ENCODE assay signal across 8 cellular contexts in the genomic region with DNA sequence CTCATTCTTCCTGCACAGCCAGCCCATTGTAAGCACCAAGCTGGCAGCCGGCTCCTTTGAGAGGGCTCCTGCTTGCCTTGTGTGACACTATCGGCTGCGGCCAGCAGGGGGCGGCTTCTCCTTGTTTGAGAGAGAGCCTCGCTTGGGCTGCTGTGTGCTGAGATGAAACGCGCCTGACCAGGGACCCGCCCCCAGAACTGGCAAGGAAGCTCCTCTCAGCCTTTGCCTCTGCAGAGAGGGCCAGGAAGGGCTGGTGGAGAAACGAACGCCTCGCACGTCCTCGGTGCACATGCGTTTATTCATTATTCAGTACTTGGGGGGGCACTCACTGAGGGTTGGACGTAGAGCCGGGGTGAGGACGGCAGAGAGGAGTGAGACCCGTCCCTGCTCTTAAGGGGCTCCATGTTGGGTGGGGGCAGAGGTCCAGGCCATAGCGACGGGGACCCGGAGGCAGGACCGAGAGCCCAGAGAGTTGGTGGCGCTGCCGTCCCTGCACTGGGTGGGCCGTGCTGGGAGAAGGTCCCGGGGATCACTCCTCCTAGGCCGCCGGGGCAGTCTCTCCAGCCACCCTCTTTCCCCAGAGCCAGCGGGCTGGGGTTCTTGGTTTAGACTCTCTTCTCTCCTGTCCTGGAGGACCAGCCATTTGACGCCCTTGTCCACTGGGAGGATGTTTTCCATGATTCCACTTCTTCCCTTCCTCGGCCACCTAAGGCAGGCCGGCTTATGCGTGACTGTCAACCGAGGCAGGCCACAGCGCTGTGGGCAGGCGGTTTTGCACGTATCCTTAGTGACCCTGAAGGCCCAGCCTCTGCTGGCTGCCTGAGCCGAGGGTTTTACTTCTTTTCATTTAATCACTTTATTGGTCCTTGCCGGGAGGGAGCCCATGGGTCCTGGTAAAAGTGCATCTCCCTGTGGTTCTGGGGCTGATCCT.
DNase-seq lines count a peak whose midpoint lies in the region; ATAC-seq and TF ChIP-seq lines count a peak whose summit lies in the region.

No MANE protein-coding gene starts in this region.

- H3K56ac ChIP-seq in IMR-90 (ENCODE audit: extremely low read depth, insufficient read depth, low read length), result no peak overlapping the region

- H3K36me3 ChIP-seq in IMR-90 (ENCODE audit: control insufficient read depth, insufficient read depth, low read length), result no peaks in the 10 kb centered on the region
- no peaks in the 10 kb centered on the region for H3K36me3 ChIP-seq in mucosa of stomach (ENCODE audit: control insufficient read depth, insufficient read depth, low read length)

- WGBS in IMR-90 (ENCODE audit: extremely low coverage in 2 of 2, insufficient read length in 1 of 2), 2 experiments, result 37% methylated on average over 6 of the region's 39 CpGs; no CpG with 5 or more reads in 1 of the 2 experiments

- no peak overlapping the region; the same call in 1 of the 2 replicates for H3K14ac ChIP-seq in IMR-90 (replicated peaks; ENCODE audit: low read depth, low read length)

- H2BK5ac ChIP-seq in IMR-90 (ENCODE audit: low read depth, low read length, poor library complexity, severe bottlenecking), result no peak overlapping the region

- H3K4me1 ChIP-seq in IMR-90 (ENCODE audit: control insufficient read depth, insufficient read depth, low read length), result peaks cover 8% of the 10 kb centered on the region
- H3K4me1 ChIP-seq in mucosa of stomach (ENCODE audit: control insufficient read depth, insufficient read depth, low read length), result peaks cover 20% of the 10 kb centered on the region

- H2BK120ac ChIP-seq in IMR-90 (ENCODE audit: low read depth, low read length), result peak overlapping the region; percentile 76

- peak overlapping the region; percentile 88 for H2AFZ ChIP-seq in IMR-90 (replicated peaks; ENCODE audit: low read length, poor library complexity)

- intact Hi-C loops in IMR-90 (cut with micrococcal nuclease), result loop anchor here (1.0 to 10.0 kb wide), 12 partner anchors 25 to 909 kb away; a partner anchor contains a TSS

- peak; percentile 94 for TF ChIP-seq CTCF in IMR-90 (conservative IDR thresholded peaks at IDR 0.05; ENCODE audit: low read depth, low read length)
- TF ChIP-seq CTCF in epithelial cell of esophagus (IDR thresholded peaks at IDR 0.05; ENCODE audit: insufficient read depth, low read depth, low read length, missing control alignments), result peak; percentile 90

- H2AK5ac ChIP-seq in IMR-90 (ENCODE audit: low read depth, low read length), result peak overlapping the region; percentile 42; the same call in 1 of the 2 replicates

- H3K4ac ChIP-seq in IMR-90 (ENCODE audit: low read depth, low read length), result peak overlapping the region; percentile 64

- TF ChIP-seq POLR2A in IMR-90 (IDR thresholded peaks at IDR 0.05; ENCODE audit: low read depth, low read length), result peak; percentile 43; the same call in 1 of the 2 replicates

- H3K27me3 ChIP-seq in IMR-90 (ENCODE audit: control insufficient read depth, insufficient read depth, low read length), result 0 out of 2 replicates have a peak, but pooled peaks cover 2% of the 10 kb centered on the region
- no peaks in the 10 kb centered on the region for H3K27me3 ChIP-seq in mucosa of stomach (ENCODE audit: control insufficient read depth, insufficient read depth, low read length)

- no peak overlapping the region for H3K4me2 ChIP-seq in IMR-90 (ENCODE audit: low read depth, low read length)

- no peak overlapping the region for H3K4me3 ChIP-seq in IMR-90 (ENCODE audit: insufficient read depth, low read depth, low read length)
- no peak overlapping the region for H3K4me3 ChIP-seq in epithelial cell of esophagus (ENCODE audit: low read length)
- H3K4me3 ChIP-seq in mucosa of stomach (ENCODE audit: low read length), result no peak overlapping the region

- H4K5ac ChIP-seq in IMR-90 (ENCODE audit: low read depth, low read length), result no peak overlapping the region; the same call in 1 of the 2 replicates

- no TSS peak for BruUV-seq in IMR-90 (replicated peaks; lab: Mats Ljungman, UMichigan)

- H3K79me1 ChIP-seq in IMR-90 (ENCODE audit: low read depth in 1 of 2, low read length in 2 of 2), result no peaks in the 10 kb centered on the region

- H3K27ac ChIP-seq in IMR-90 (ENCODE audit: insufficient read depth, low read length), result no peak overlapping the region

- ATAC-seq in GM21515 (IDR thresholded peaks at IDR 0.05; ENCODE audit: unreplicated experiment) (peak; percentile 89), IMR-90 (ENCODE audit: low read depth) (peak; percentile 99)

- dilution Hi-C loops in IMR-90 (cut with HindIII; ENCODE audit: low sequenced_read_pairs, unreplicated experiment), result no loop called here

- POLR2A ChIA-PET in IMR-90 (lab: Charles Lee; ENCODE audit: unreplicated experiment), result no interaction called here

- peak overlapping the region in 1 of 2 experiments; percentile 53; a peak in 1 of 4 replicates for H4K8ac ChIP-seq in IMR-90 (ENCODE audit: low read depth in 2 of 2, low read length in 2 of 2)

- H3K9me1 ChIP-seq in IMR-90 (ENCODE audit: insufficient read depth, low read length), result peaks cover 3% of the 10 kb centered on the region; the same call in 1 of the 2 replicates

- CTCF ChIA-PET in IMR-90 (lab: Yijun Ruan, JAX), result interaction anchor here (0.5 to 1.7 kb wide), 36 partner anchors 9 to 722 kb away, joined by 3 to 24 read pairs (median 4); a partner anchor contains a TSS

- no peak overlapping the region for H3K23ac ChIP-seq in IMR-90 (ENCODE audit: low read depth, low read length)

- H3K18ac ChIP-seq in IMR-90 (ENCODE audit: low read depth, low read length), result no peak overlapping the region

- H3K9ac ChIP-seq in IMR-90 (ENCODE audit: low read depth, low read length) (no peak overlapping the region), mucosa of stomach (ENCODE audit: low read length) (peak overlapping the region; percentile 4)

- peak overlapping the region; percentile 67; the same call in 2 of the 3 replicates for H2BK15ac ChIP-seq in IMR-90 (ENCODE audit: low read depth, low read length)

- in situ Hi-C loops in IMR-90 (cut with MboI; ENCODE audit: low sequenced_read_pairs), result loop anchor here (10.0 to 25.0 kb wide), 3 partner anchors 312 to 904 kb away; no protein-coding TSS in a partner anchor

- TF ChIP-seq RAD21 in IMR-90 (IDR thresholded peaks at IDR 0.05; ENCODE audit: low read length), result peak; percentile 96

- no peaks in the 10 kb centered on the region for H4K20me1 ChIP-seq in IMR-90 (ENCODE audit: insufficient read depth, low read length)

- H2BK20ac ChIP-seq in IMR-90 (ENCODE audit: low read depth, low read length), result peak overlapping the region; percentile 27; the same call in 1 of the 2 replicates

- peak; percentile 93 for DNase-seq in DMS 273 (lab: John Stamatoyannopoulos, UW; ENCODE audit: unreplicated experiment)
- peak; percentile 89 for DNase-seq in IMR-90
- peak; percentile 87 for DNase-seq in OCI-M1 (lab: John Stamatoyannopoulos, UW)
- peak; percentile 99 for DNase-seq in activated CD8-positive, alpha-beta memory T cell treated with anti-CD3 and anti-CD28 coated beads, Interleukin-2, amount 50 U/mL, for 48 hours
- peak; percentile 89 for DNase-seq in epithelial cell of esophagus (ENCODE audit: low read depth)
- peak; percentile 91 to 98 for DNase-seq in stimulated activated CD8-positive, alpha-beta memory T cell treated with anti-CD3 and anti-CD28 coated beads, Interleukin-7, amount 100 ng/mL, for 1 hour (ENCODE audit: low read depth in 2 of 2)

- H4K91ac ChIP-seq in IMR-90 (ENCODE audit: insufficient read depth, low read depth, low read length), result peak overlapping the region; percentile 45; the same call in 1 of the 2 replicates

- H2AK9ac ChIP-seq in IMR-90 (replicated peaks; ENCODE audit: low read depth, low read length, poor library complexity), result peak overlapping the region; percentile 18

- H3K9me3 ChIP-seq in IMR-90 (ENCODE audit: control insufficient read depth, insufficient read depth, low read length) (no peaks in the 10 kb centered on the region), mucosa of stomach (ENCODE audit: control insufficient read depth, low read length) (no peaks in the 10 kb centered on the region)

TF ChIP-seq in IMR-90, 13 proteins besides CTCF, POLR2A, EP300 and RAD21:
- TF ChIP-seq BHLHE40 (IDR thresholded peaks at IDR 0.05; ENCODE audit: low read depth, low read length) (0 out of 2 replicates have a peak, but pooled peaks have one; percentile 12), SMC3 (IDR thresholded peaks at IDR 0.05; ENCODE audit: low read depth, low read length) (peak; percentile 98), RCOR1 (IDR thresholded peaks at IDR 0.05; ENCODE audit: insufficient replicate concordance, low read length) (no peak), CEBPB (IDR thresholded peaks at IDR 0.05; ENCODE audit: low read depth, low read length) (no peak), CHD1 (IDR thresholded peaks at IDR 0.05; ENCODE audit: low read depth, low read length) (no peak), FOS (IDR thresholded peaks at IDR 0.05; ENCODE audit: low read depth, low read length) (no peak), MAZ (IDR thresholded peaks at IDR 0.05; ENCODE audit: borderline replicate concordance, low read depth, low read length) (no peak), MAFK (IDR thresholded peaks at IDR 0.05; ENCODE audit: low read depth, low read length) (no peak), MXI1 (IDR thresholded peaks at IDR 0.05; ENCODE audit: borderline replicate concordance, low read depth, low read length) (peak; percentile 37; the same call in 1 of the 2 replicates), RFX5 (IDR thresholded peaks at IDR 0.05; ENCODE audit: low read depth, low read length) (no peak), NFE2L2 (IDR thresholded peaks at IDR 0.05; ENCODE audit: low read depth, low read length) (no peak)
- TF ChIP-seq, protein P1, sequence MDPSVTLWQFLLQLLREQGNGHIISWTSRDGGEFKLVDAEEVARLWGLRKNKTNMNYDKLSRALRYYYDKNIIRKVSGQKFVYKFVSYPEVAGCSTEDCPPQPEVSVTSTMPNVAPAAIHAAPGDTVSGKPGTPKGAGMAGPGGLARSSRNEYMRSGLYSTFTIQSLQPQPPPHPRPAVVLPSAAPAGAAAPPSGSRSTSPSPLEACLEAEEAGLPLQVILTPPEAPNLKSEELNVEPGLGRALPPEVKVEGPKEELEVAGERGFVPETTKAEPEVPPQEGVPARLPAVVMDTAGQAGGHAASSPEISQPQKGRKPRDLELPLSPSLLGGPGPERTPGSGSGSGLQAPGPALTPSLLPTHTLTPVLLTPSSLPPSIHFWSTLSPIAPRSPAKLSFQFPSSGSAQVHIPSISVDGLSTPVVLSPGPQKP (IDR thresholded peaks at IDR 0.05; ENCODE audit: borderline replicate concordance, low read depth, low read length), result no peak
- TF ChIP-seq, protein P2, sequence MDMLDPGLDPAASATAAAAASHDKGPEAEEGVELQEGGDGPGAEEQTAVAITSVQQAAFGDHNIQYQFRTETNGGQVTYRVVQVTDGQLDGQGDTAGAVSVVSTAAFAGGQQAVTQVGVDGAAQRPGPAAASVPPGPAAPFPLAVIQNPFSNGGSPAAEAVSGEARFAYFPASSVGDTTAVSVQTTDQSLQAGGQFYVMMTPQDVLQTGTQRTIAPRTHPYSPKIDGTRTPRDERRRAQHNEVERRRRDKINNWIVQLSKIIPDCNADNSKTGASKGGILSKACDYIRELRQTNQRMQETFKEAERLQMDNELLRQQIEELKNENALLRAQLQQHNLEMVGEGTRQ (IDR thresholded peaks at IDR 0.05; ENCODE audit: low read depth, low read length), result no peak
